ENCODE assay signal across 31 cellular contexts in the genomic region with DNA sequence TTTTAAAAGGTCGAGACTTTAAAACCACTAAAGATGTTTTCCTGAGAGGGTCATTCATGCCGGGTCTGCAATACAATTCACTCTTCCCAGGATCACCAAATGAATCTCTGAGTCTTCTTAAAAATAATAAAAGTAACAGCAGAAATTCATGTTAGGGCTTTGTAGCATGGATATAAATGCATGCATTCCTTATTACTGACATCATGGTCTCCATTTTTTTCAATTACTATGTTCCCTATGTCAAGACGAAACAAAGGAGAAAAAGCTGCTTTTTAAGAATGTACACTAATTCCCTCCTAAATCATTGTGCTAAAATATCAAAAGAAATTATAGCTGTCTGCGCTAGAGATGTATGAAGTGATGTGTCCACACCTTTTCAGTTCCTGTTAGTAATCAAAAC.
"Had no signal": no experiment of that assay in that cellular context is flagged by ENCODE, and none has a peak within 500 bp of the region (broad histone marks: within the 10 kb centered on the region; RNA-seq: fewer than 3 reads in every experiment).

No MANE protein-coding gene starts in this region.

- H3K4me1 ChIP-seq: esophagus squamous epithelium, gastroesophageal sphincter, parathyroid adenoma, psoas muscle, sigmoid colon, upper lobe of right lung had no signal

- H3K27ac ChIP-seq: esophagus squamous epithelium, gastroesophageal sphincter, hepatocyte, parathyroid adenoma, psoas muscle, sigmoid colon, upper lobe of right lung had no signal

- H3K9me3 Mint-ChIP-seq: stimulated activated memory B cell treated with anti-CD40 and anti-IgM and Interleukin-4, amounts not matched to agents 10 μg/mL and 1 μg/mL and 100 μg/mL, for 72 hours had no signal

- DNase-seq: activated CD4-positive, alpha-beta T cell treated with anti-CD3 and anti-CD28 coated beads for 4 hours; activated CD4-positive, alpha-beta T cell treated with anti-CD3 and anti-CD28 coated beads, Interleukin-2, amount 50 U/mL, for 4 hours; activated CD4-positive, CD25-positive, alpha-beta regulatory T cell; activated naive CD4-positive, alpha-beta T cell treated with Interleukin-2 at 50 U/mL for 16 hours; activated T-cell treated with anti-CD3 and anti-CD28 coated beads for 4 hours; activated T-cell treated with anti-CD3 and anti-CD28 coated beads, Interleukin-2, amount 50 U/mL, for 72 hours; anterior cingulate cortex; central memory CD4-positive, alpha-beta T cell; endodermal cell; esophagus squamous epithelium; islet precursor cell; left cardiac atrium; left ventricle myocardium superior; naive B cell; nucleus accumbens; psoas muscle; sigmoid colon; small intestine; stimulated activated CD4-positive, alpha-beta T cell treated with anti-CD3 and anti-CD28 coated beads, Interleukin-1b, Interleukin-23, amount 100 ng/mL, for 48 hours; stimulated activated CD4-positive, alpha-beta T cell treated with anti-CD3 and anti-CD28 coated beads, Interleukin-4, amount 100 ng/mL, for 4 hours; stimulated activated CD8-positive, alpha-beta memory T cell treated with anti-CD3 and anti-CD28 coated beads, Interleukin-4, amount 100 ng/mL, for 48 hours; stimulated activated naive CD8-positive, alpha-beta T cell treated with anti-CD3 and anti-CD28 coated beads, Interleukin-15, amount 100 ng/mL, for 72 hours; substantia nigra; upper lobe of right lung had no signal

- ATAC-seq: activated T-cell treated with anti-CD3 and anti-CD28 coated beads, Interleukin-2, amount 50 U/mL, for 72 hours; gastroesophageal sphincter; left cardiac atrium; left ventricle myocardium superior; psoas muscle; stimulated activated memory B cell treated with anti-CD40 and anti-IgM and Interleukin-4, amounts not matched to agents 10 μg/mL and 1 μg/mL and 100 μg/mL, for 72 hours; stimulated activated naive CD8-positive, alpha-beta T cell treated with anti-CD3 and anti-CD28 coated beads, Interleukin-15, amount 100 ng/mL, for 72 hours; upper lobe of right lung had no signal

- H3K27me3 ChIP-seq: esophagus squamous epithelium, gastroesophageal sphincter, hepatocyte, sigmoid colon, upper lobe of right lung had no signal

- H3K9me3 ChIP-seq: gastroesophageal sphincter, psoas muscle, sigmoid colon, upper lobe of right lung had no signal

- H3K27me3 Mint-ChIP-seq: activated naive CD8-positive, alpha-beta T cell; naive B cell; stimulated activated memory B cell treated with anti-CD40 and anti-IgM and Interleukin-4, amounts not matched to agents 10 μg/mL and 1 μg/mL and 100 μg/mL, for 72 hours; stimulated activated naive CD8-positive, alpha-beta T cell treated with anti-CD3 and anti-CD28 coated beads, Interleukin-15, amount 100 ng/mL, for 72 hours had no signal

- H3K27ac Mint-ChIP-seq: activated naive CD8-positive, alpha-beta T cell; activated T-cell treated with anti-CD3 and anti-CD28 coated beads, Interleukin-2, amount 50 U/mL, for 72 hours; brain; endodermal cell; naive B cell; stimulated activated memory B cell treated with anti-CD40 and anti-IgM and Interleukin-4, amounts not matched to agents 10 μg/mL and 1 μg/mL and 100 μg/mL, for 72 hours; stimulated activated naive CD8-positive, alpha-beta T cell treated with anti-CD3 and anti-CD28 coated beads, Interleukin-15, amount 100 ng/mL, for 72 hours had no signal

- H3K36me3 ChIP-seq: esophagus squamous epithelium, gastroesophageal sphincter, sigmoid colon, upper lobe of right lung had no signal

- H3K36me3 Mint-ChIP-seq: activated naive CD8-positive, alpha-beta T cell; brain; naive B cell; stimulated activated memory B cell treated with anti-CD40 and anti-IgM and Interleukin-4, amounts not matched to agents 10 μg/mL and 1 μg/mL and 100 μg/mL, for 72 hours had no signal

- H3K4me3 ChIP-seq: esophagus squamous epithelium, gastroesophageal sphincter, hepatocyte, psoas muscle, sigmoid colon, upper lobe of right lung had no signal

- H3K4me3 Mint-ChIP-seq: activated naive CD8-positive, alpha-beta T cell; activated T-cell treated with anti-CD3 and anti-CD28 coated beads, Interleukin-2, amount 50 U/mL, for 72 hours; brain; endodermal cell; naive B cell; neural crest cell; stimulated activated memory B cell treated with anti-CD40 and anti-IgM and Interleukin-4, amounts not matched to agents 10 μg/mL and 1 μg/mL and 100 μg/mL, for 72 hours; stimulated activated naive CD8-positive, alpha-beta T cell treated with anti-CD3 and anti-CD28 coated beads, Interleukin-15, amount 100 ng/mL, for 72 hours had no signal

- H3K4me1 Mint-ChIP-seq: brain; naive B cell; neural crest cell; stimulated activated naive CD8-positive, alpha-beta T cell treated with anti-CD3 and anti-CD28 coated beads, Interleukin-15, amount 100 ng/mL, for 72 hours had no signal
